2 cellular contexts compared by ENCODE assay signal in genomic region chr14:23174785-23175184, GRCh38.
TF ChIP-seq lines count a peak whose summit lies in the region.

No MANE protein-coding gene starts in this region.

TF ChIP-seq in GM23338, 12 proteins besides CTCF, POLR2A, EP300 and RAD21:
- TF ChIP-seq ZNF114 (CRISPR knock-in tag; IDR thresholded peaks at IDR 0.05) (no peak), POLR2AphosphoS5 (IDR thresholded peaks at IDR 0.05; ENCODE audit: low read depth) (no peak), ZNF331 (CRISPR knock-in tag; IDR thresholded peaks at IDR 0.05; ENCODE audit: low read depth) (no peak)
TF ChIP-seq in GM23338: peak in this region for 0.

TF ChIP-seq in K562, 482 proteins besides CTCF, POLR2A, EP300 and RAD21:
- no peak for TF ChIP-seq ZNF561 (CRISPR knock-in tag; conservative IDR thresholded peaks at IDR 0.05)
- no peak for TF ChIP-seq ZNF655 (CRISPR knock-in tag; IDR thresholded peaks at IDR 0.05)
- no peak for TF ChIP-seq BDP1 (IDR thresholded peaks at IDR 0.05; ENCODE audit: insufficient read depth, insufficient read length)
- no peak for TF ChIP-seq TARDBP (IDR thresholded peaks at IDR 0.05)
- no peak for TF ChIP-seq PHF8 (IDR thresholded peaks at IDR 0.05; ENCODE audit: borderline replicate concordance, low read length)
- TF ChIP-seq ZBTB40 (IDR thresholded peaks at IDR 0.05) = no peak
- TF ChIP-seq ZBTB40 (CRISPR knock-in tag; IDR thresholded peaks at IDR 0.05) = no peak
- TF ChIP-seq KDM5B (IDR thresholded peaks at IDR 0.05; ENCODE audit: insufficient replicate concordance, low read depth, low read length) = no peak
- no peak for TF ChIP-seq MCM7 (IDR thresholded peaks at IDR 0.05)
- TF ChIP-seq HIVEP1 (CRISPR knock-in tag; IDR thresholded peaks at IDR 0.05) = no peak
- TF ChIP-seq MEIS2 (IDR thresholded peaks at IDR 0.05; ENCODE audit: partially characterized antibody) = no peak
- TF ChIP-seq REST (CRISPR knock-in tag; IDR thresholded peaks at IDR 0.05; ENCODE audit: low read depth) = no peak
- no peak for TF ChIP-seq IRF2 (CRISPR knock-in tag; IDR thresholded peaks at IDR 0.05)
- TF ChIP-seq SRSF7 (optimal IDR thresholded peaks at IDR 0.05; ENCODE audit: low read depth, low read length) = no peak
